ENCODE assay signal across 21 cellular contexts in genomic region chr19:47882890-47883289, GRCh38. TPM values are rescaled to one million over a fixed set of nuclear protein-coding genes. Genes with fewer than 3 reads are reported as not detected.
"Had no signal": no experiment of that assay in that cellular context is flagged by ENCODE, and none has a peak within 500 bp of the region (broad histone marks: within the 10 kb centered on the region; RNA-seq: fewer than 3 reads in every experiment).

No MANE protein-coding gene starts in this region.

- H3K9me3 ChIP-seq: SJSA1 had no signal

- H3K4me1 ChIP-seq: SJSA1 had no signal

- H3K36me3 ChIP-seq: SJSA1 had no signal

- H3K9ac ChIP-seq: KMS-11 had no signal

- H3K4me3 ChIP-seq: SJSA1, SK-N-MC had no signal

- H3K4me2 ChIP-seq: KMS-11 had no signal

- DNase-seq: IMR-90, Kasumi-1, MM.1S, NCI-H1092 treated with DMSO at 0.1 percent for 48 hours, NCI-H1436, NCI-H187, NCI-H2029, NCI-H2227 treated with DMSO at 0.1 percent for 48 hours, NCI-H524, NCI-H526 treated with DMSO at 0.1 percent for 48 hours, NCI-H748 treated with DMSO at 0.1 percent for 48 hours, Right ventricle myocardium superior, RPMI8226, SIG-M5 had no signal

- H3K27ac ChIP-seq: HL-60, KMS-11, SJSA1, SK-N-MC had no signal

- FAIRE-seq: RCC 7860 had no signal

RNA-seq across cellular contexts. Expression of gene SULT2A1, which starts 3.2 kb away (rescaled TPM):
- total RNA-seq: IMR-90, M059J, NCI-H460, Right ventricle myocardium superior, SJSA1 had no signal
- polyA plus RNA-seq: IMR-90 had no signal

RNA-seq across cellular contexts. Expression of gene TPRX2, which starts 23.9 kb away (rescaled TPM):
- total RNA-seq: IMR-90, M059J, NCI-H460, Right ventricle myocardium superior, SJSA1 had no signal
- polyA plus RNA-seq: IMR-90 had no signal
